Comparison of ENCODE assay signal across 8 cellular contexts in the genomic region with DNA sequence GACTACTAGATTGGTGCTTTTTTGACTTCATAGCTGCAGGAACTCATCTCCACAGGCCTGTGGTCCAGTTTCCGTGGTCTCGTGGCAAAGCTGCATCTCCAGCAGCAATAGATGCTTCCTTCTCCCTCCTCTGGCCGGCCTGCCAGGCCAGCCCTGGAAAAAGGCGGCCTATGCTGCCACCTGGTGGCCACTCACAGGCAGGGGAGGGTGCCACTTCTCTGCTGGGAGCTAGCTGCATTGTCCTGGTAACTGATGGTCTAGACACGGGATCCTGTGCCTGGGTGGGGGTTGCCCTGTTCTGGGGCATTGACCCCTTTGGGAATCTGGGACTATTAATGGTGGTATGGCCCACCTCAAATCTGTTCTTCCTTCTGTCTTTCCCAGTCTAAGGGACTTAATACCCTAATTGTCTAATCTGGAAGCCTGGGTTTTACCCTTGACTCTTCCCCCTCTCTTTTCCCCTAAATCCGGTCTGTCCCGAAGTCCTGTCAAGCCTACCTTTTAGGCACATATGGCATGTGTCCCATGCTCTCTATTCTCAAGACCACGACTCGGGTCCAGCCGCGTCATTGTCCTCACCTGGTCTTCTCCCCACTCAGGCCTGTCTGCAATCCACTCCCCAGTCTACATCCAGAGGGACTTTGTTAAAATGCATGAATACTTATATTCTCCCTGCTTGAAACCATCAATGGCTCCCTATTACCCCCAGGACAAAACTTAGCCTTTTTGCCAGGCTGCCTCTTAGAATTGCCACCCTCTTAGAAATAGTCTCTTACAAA. TPM values are rescaled to one million over a fixed set of nuclear protein-coding genes. Genes with fewer than 3 reads are reported as not detected.
DNase-seq lines count a peak whose midpoint lies in the region; ATAC-seq and TF ChIP-seq lines count a peak whose summit lies in the region.

No MANE protein-coding gene starts in this region.

- no peaks in the 10 kb centered on the region for H3K36me3 ChIP-seq in RWPE2 (ENCODE audit: low read depth)
- H3K36me3 ChIP-seq in osteoblast (ENCODE audit: insufficient read depth, low read length), result no peaks in the 10 kb centered on the region
- no peaks in the 10 kb centered on the region for H3K36me3 ChIP-seq in thyroid gland

- H3K4me2 ChIP-seq in osteoblast (ENCODE audit: insufficient read depth, low read length), result no peak overlapping the region

- no peak overlapping the region for H3K4me3 Mint-ChIP-seq in activated T-helper 17 cell treated with anti-CD3 and anti-CD28 coated beads, Interleukin-2, amount 50 U/mL, for 72 hours

- peak; percentile 84 for DNase-seq in DMS 273 (lab: John Stamatoyannopoulos, UW; ENCODE audit: unreplicated experiment)
- peak; percentile 37 for DNase-seq in Jurkat, Clone E6-1 (ENCODE audit: low read depth, low spot score)
- DNase-seq in RWPE2 (ENCODE audit: low spot score), result no peak
- DNase-seq in fibroblast of villous mesenchyme (ENCODE audit: low read depth), result peak; percentile 67
- peak; percentile 98 for DNase-seq in osteoblast (ENCODE audit: insufficient read length, low spot score, missing footprints)
- peak; percentile 71 to 80 for DNase-seq in thyroid gland

- intact Hi-C loops in thyroid gland (cut with DNase I), result loop anchor here (2.0 kb wide), 1 partner anchor 226 kb away; no protein-coding TSS in a partner anchor

- peaks cover 28% of the 10 kb centered on the region for H3K27me3 Mint-ChIP-seq in activated T-helper 17 cell treated with anti-CD3 and anti-CD28 coated beads, Interleukin-2, amount 50 U/mL, for 72 hours

- no peak overlapping the region for H2AFZ ChIP-seq in osteoblast (ENCODE audit: low read length)

- no peaks in the 10 kb centered on the region for H3K36me3 Mint-ChIP-seq in activated T-helper 17 cell treated with anti-CD3 and anti-CD28 coated beads, Interleukin-2, amount 50 U/mL, for 72 hours (ENCODE audit: low read depth)

- H3K79me2 ChIP-seq in osteoblast (ENCODE audit: insufficient read depth, low read length), result no peaks in the 10 kb centered on the region

- 41 to 54% methylated on average over 9 to 11 of the region's 11 CpGs for WGBS in thyroid gland, 2 donors

- no peak overlapping the region for H3K27ac ChIP-seq in RWPE2 (ENCODE audit: poor library complexity, severe bottlenecking)
- no peak overlapping the region for H3K27ac ChIP-seq in osteoblast (ENCODE audit: low read depth, low read length)
- H3K27ac ChIP-seq in thyroid gland, result no peak overlapping the region

- peak; percentile 85 for ATAC-seq in GM21423 (IDR thresholded peaks at IDR 0.05; ENCODE audit: unreplicated experiment)
- peak; percentile 94 for ATAC-seq in RWPE2 (ENCODE audit: low read depth)
- ATAC-seq in activated T-helper 17 cell treated with anti-CD3 and anti-CD28 coated beads, Interleukin-2, amount 50 U/mL, for 72 hours (replicated peaks), result peak; percentile 94

- H3K9me3 ChIP-seq in RWPE2 (ENCODE audit: severe bottlenecking) (no peaks in the 10 kb centered on the region), osteoblast (ENCODE audit: low read depth, low read length) (no peaks in the 10 kb centered on the region), thyroid gland (no peaks in the 10 kb centered on the region)

- H3K4me3 ChIP-seq in Jurkat, Clone E6-1 (ENCODE audit: low read length), result no peak overlapping the region
- no peak overlapping the region for H3K4me3 ChIP-seq in RWPE2 (ENCODE audit: severe bottlenecking)
- H3K4me3 ChIP-seq in fibroblast of villous mesenchyme (ENCODE audit: low read depth, low read length), result no peak overlapping the region
- no peak overlapping the region for H3K4me3 ChIP-seq in osteoblast (ENCODE audit: insufficient read depth, low read length)
- no peak overlapping the region for H3K4me3 ChIP-seq in thyroid gland (replicated peaks in 1 of 3)

- H3K4me1 Mint-ChIP-seq in activated T-helper 17 cell treated with anti-CD3 and anti-CD28 coated beads, Interleukin-2, amount 50 U/mL, for 72 hours, result no peaks in the 10 kb centered on the region

- no peak overlapping the region for H3K27ac Mint-ChIP-seq in activated T-helper 17 cell treated with anti-CD3 and anti-CD28 coated beads, Interleukin-2, amount 50 U/mL, for 72 hours

- TF ChIP-seq POLR2A in thyroid gland (IDR thresholded peaks at IDR 0.05), result no peak

- H4K20me1 ChIP-seq in osteoblast (ENCODE audit: insufficient read depth, low read length), result no peaks in the 10 kb centered on the region

- H3K4me1 ChIP-seq in RWPE2 (ENCODE audit: insufficient read depth, poor library complexity, severe bottlenecking) (peaks cover 3% of the 10 kb centered on the region), osteoblast (ENCODE audit: insufficient read depth, low read length) (peaks cover 3% of the 10 kb centered on the region), thyroid gland (peaks cover 8 to 10% of the 10 kb centered on the region in 2 donors)

- H3K27me3 ChIP-seq in RWPE2 (ENCODE audit: insufficient read depth, poor library complexity, severe bottlenecking), result no peaks in the 10 kb centered on the region
- peaks cover 8% of the 10 kb centered on the region for H3K27me3 ChIP-seq in osteoblast (ENCODE audit: insufficient read depth, low read length)
- no peaks in the 10 kb centered on the region for H3K27me3 ChIP-seq in thyroid gland

- H3K9me3 Mint-ChIP-seq in activated T-helper 17 cell treated with anti-CD3 and anti-CD28 coated beads, Interleukin-2, amount 50 U/mL, for 72 hours, result no peaks in the 10 kb centered on the region

- TF ChIP-seq CTCF in RWPE2 (IDR thresholded peaks at IDR 0.05; ENCODE audit: poor library complexity, severe bottlenecking) (peak; percentile 86), fibroblast of villous mesenchyme (IDR thresholded peaks at IDR 0.05; ENCODE audit: insufficient read depth, low read depth, low read length) (peak; percentile 97), osteoblast (IDR thresholded peaks at IDR 0.05; ENCODE audit: extremely low read depth, low read depth, low read length) (peak; percentile 91), thyroid gland (IDR thresholded peaks at IDR 0.05) (peak; percentile 88 to 93 (median 91))

RNA-seq across cellular contexts. Expression of a gene that starts 20.1 kb away (rescaled TPM):
- polyA plus RNA-seq in Jurkat, Clone E6-1 (2012; ENCODE audit: insufficient read depth, insufficient read length), result not detected
- under 1 TPM; 0.13 to 0.37 TPM for total RNA-seq in activated T-helper 17 cell treated with anti-CD3 and anti-CD28 coated beads, Interleukin-2, amount 50 U/mL, for 72 hours
- total RNA-seq in fibroblast of villous mesenchyme (10.4 and 32.9 TPM in 2 replicates), osteoblast (2.5 and 3.2 TPM in 2 replicates), thyroid gland (1 to 10 TPM; 2.3 to 4.0 (median 3.5) TPM)
